Comparison of ENCODE assay signal across 28 cellular contexts in genomic region chr14:101125719-101126375, GRCh38.
DNase-seq lines count a peak whose midpoint lies in the region; ATAC-seq and TF ChIP-seq lines count a peak whose summit lies in the region.
"Had no signal": no experiment of that assay in that cellular context is flagged by ENCODE, and none has a peak within 500 bp of the region (broad histone marks: within the 10 kb centered on the region; RNA-seq: fewer than 3 reads in every experiment).

No MANE protein-coding gene starts in this region.

- H2AK5ac ChIP-seq in mesendoderm (ENCODE audit: low read length): no peak overlapping the region

- no peak for ATAC-seq in activated CD8-positive, alpha-beta T cell treated with anti-CD3 and anti-CD28 coated beads, Interleukin-2, amount 10 ng/mL, durations not matched to agents 7 days and 5 days
- no peak for ATAC-seq in activated CD8-positive, alpha-beta T cell treated with anti-CD3 and anti-CD28 coated beads for 36 hours
- ATAC-seq: gastrocnemius medialis, right cardiac atrium had no signal

- no peak overlapping the region for H3K56ac ChIP-seq in mesendoderm (ENCODE audit: low read length)

- no peak overlapping the region for H3K4me2 ChIP-seq in mesendoderm (ENCODE audit: low read length)
- H3K4me2 ChIP-seq: hepatocyte had no signal

- no CpG with 5 or more reads among the region's 25 CpGs for WGBS in mesendoderm (ENCODE audit: extremely low coverage, insufficient coverage, low lambda C conversion rate)
- WGBS in stomach, 5 donors: 80 to 93% (median 89%) methylated on average over 15 to 25 of the region's 25 CpGs

- H3K27ac ChIP-seq in mesendoderm (ENCODE audit: low read depth, low read length) (no peak overlapping the region), stomach (no peak overlapping the region)
- H3K27ac ChIP-seq: 22Rv1, brain microvascular endothelial cell, C4-2B, gastrocnemius medialis, hepatocyte, parathyroid adenoma, upper lobe of left lung had no signal

- H3K27me3 ChIP-seq in mesendoderm (ENCODE audit: insufficient read depth, low read length, poor library complexity): no peaks in the 10 kb centered on the region
- peaks cover 0 to 35% (median 7%) of the 10 kb centered on the region in 3 donors for H3K27me3 ChIP-seq in stomach
- H3K27me3 ChIP-seq: brain microvascular endothelial cell, hepatocyte, upper lobe of left lung had no signal

- CTCF ChIA-PET in activated CD8-positive, alpha-beta T cell treated with anti-CD3 and anti-CD28 coated beads, Interleukin-2, amount 10 ng/mL, durations not matched to agents 7 days and 5 days (lab: Charles Lee): no interaction called here
- CTCF ChIA-PET in activated CD8-positive, alpha-beta T cell treated with anti-CD3 and anti-CD28 coated beads for 36 hours (lab: Charles Lee): no interaction called here

- H3K27ac Mint-ChIP-seq in activated CD8-positive, alpha-beta T cell treated with anti-CD3 and anti-CD28 coated beads, Interleukin-2, amount 10 ng/mL, durations not matched to agents 7 days and 5 days: no peak overlapping the region
- no peak overlapping the region for H3K27ac Mint-ChIP-seq in activated CD8-positive, alpha-beta T cell treated with anti-CD3 and anti-CD28 coated beads for 36 hours
- no peak overlapping the region for H3K27ac Mint-ChIP-seq in activated T-helper 2 cell treated with anti-CD3 and anti-CD28 coated beads, Interferon-gamma antibody, Interleukin-2, Interleukin-4, amounts not matched to agents 10 μg/mL and 5 μg/mL and 100 μg/mL, durations not matched to agents 14 hours and 24 hours and 36 hours
- H3K27ac Mint-ChIP-seq: activated naive CD4-positive, alpha-beta T cell treated with anti-CD3 and anti-CD28 coated beads, Interleukin-2, amount 50 U/mL, for 24 hours had no signal

- intact Hi-C loops in activated CD8-positive, alpha-beta T cell treated with anti-CD3 and anti-CD28 coated beads for 36 hours (cut with micrococcal nuclease): no loop called here
- intact Hi-C loops in activated T-helper 2 cell treated with anti-CD3 and anti-CD28 coated beads, Interferon-gamma antibody, Interleukin-2, Interleukin-4, amounts not matched to agents 10 μg/mL and 5 μg/mL and 100 μg/mL, durations not matched to agents 14 hours and 24 hours and 36 hours (cut with micrococcal nuclease): no loop called here
- intact Hi-C loops in stomach (cut with DNase I; ENCODE audit: low total_unique reads): no loop called here

- POLR2A ChIA-PET in activated CD8-positive, alpha-beta T cell treated with anti-CD3 and anti-CD28 coated beads, Interleukin-2, amount 10 ng/mL, durations not matched to agents 7 days and 5 days (lab: Charles Lee): no interaction called here
- POLR2A ChIA-PET in activated CD8-positive, alpha-beta T cell treated with anti-CD3 and anti-CD28 coated beads for 36 hours (lab: Charles Lee): no interaction called here

- no peaks in the 10 kb centered on the region for H3K36me3 Mint-ChIP-seq in activated CD8-positive, alpha-beta T cell treated with anti-CD3 and anti-CD28 coated beads, Interleukin-2, amount 10 ng/mL, durations not matched to agents 7 days and 5 days (ENCODE audit: low read depth)
- no peaks in the 10 kb centered on the region for H3K36me3 Mint-ChIP-seq in activated CD8-positive, alpha-beta T cell treated with anti-CD3 and anti-CD28 coated beads for 36 hours (ENCODE audit: low read depth)
- H3K36me3 Mint-ChIP-seq in activated T-helper 2 cell treated with anti-CD3 and anti-CD28 coated beads, Interferon-gamma antibody, Interleukin-2, Interleukin-4, amounts not matched to agents 10 μg/mL and 5 μg/mL and 100 μg/mL, durations not matched to agents 14 hours and 24 hours and 36 hours (ENCODE audit: low read depth): no peaks in the 10 kb centered on the region
- H3K36me3 Mint-ChIP-seq: activated naive CD4-positive, alpha-beta T cell treated with anti-CD3 and anti-CD28 coated beads, Interleukin-2, amount 50 U/mL, for 24 hours had no signal

- H3K9ac ChIP-seq in mesendoderm (ENCODE audit: low read length): no peak overlapping the region
- H3K9ac ChIP-seq: parathyroid adenoma had no signal

- no peak for TF ChIP-seq POLR2A in stomach (IDR thresholded peaks at IDR 0.05)

- H3K4me3 ChIP-seq in mesendoderm (ENCODE audit: low read length): no peak overlapping the region
- H3K4me3 ChIP-seq in stomach: no peak overlapping the region
- H3K4me3 ChIP-seq: gastrocnemius medialis, hepatocyte, upper lobe of left lung had no signal

- H4K8ac ChIP-seq in mesendoderm (ENCODE audit: low read depth, low read length): no peak overlapping the region

- H3K4me1 Mint-ChIP-seq in activated CD8-positive, alpha-beta T cell treated with anti-CD3 and anti-CD28 coated beads, Interleukin-2, amount 10 ng/mL, durations not matched to agents 7 days and 5 days (ENCODE audit: low read depth): peaks cover 6% of the 10 kb centered on the region
- H3K4me1 Mint-ChIP-seq in activated CD8-positive, alpha-beta T cell treated with anti-CD3 and anti-CD28 coated beads for 36 hours (ENCODE audit: low read depth): peaks cover 7% of the 10 kb centered on the region
- peaks cover 1% of the 10 kb centered on the region for H3K4me1 Mint-ChIP-seq in activated T-helper 2 cell treated with anti-CD3 and anti-CD28 coated beads, Interferon-gamma antibody, Interleukin-2, Interleukin-4, amounts not matched to agents 10 μg/mL and 5 μg/mL and 100 μg/mL, durations not matched to agents 14 hours and 24 hours and 36 hours (ENCODE audit: low read depth)

- H3K9me3 Mint-ChIP-seq in activated CD8-positive, alpha-beta T cell treated with anti-CD3 and anti-CD28 coated beads, Interleukin-2, amount 10 ng/mL, durations not matched to agents 7 days and 5 days (ENCODE audit: insufficient read depth): no peaks in the 10 kb centered on the region
- no peaks in the 10 kb centered on the region for H3K9me3 Mint-ChIP-seq in activated CD8-positive, alpha-beta T cell treated with anti-CD3 and anti-CD28 coated beads for 36 hours
- no peaks in the 10 kb centered on the region for H3K9me3 Mint-ChIP-seq in activated T-helper 2 cell treated with anti-CD3 and anti-CD28 coated beads, Interferon-gamma antibody, Interleukin-2, Interleukin-4, amounts not matched to agents 10 μg/mL and 5 μg/mL and 100 μg/mL, durations not matched to agents 14 hours and 24 hours and 36 hours
- H3K9me3 Mint-ChIP-seq: activated naive CD4-positive, alpha-beta T cell treated with anti-CD3 and anti-CD28 coated beads, Interleukin-2, amount 50 U/mL, for 24 hours had no signal

- H2BK15ac ChIP-seq in mesendoderm (replicated peaks; ENCODE audit: low read depth): no peak overlapping the region

- TF ChIP-seq CTCF in activated CD8-positive, alpha-beta T cell treated with anti-CD3 and anti-CD28 coated beads for 36 hours (IDR thresholded peaks at IDR 0.05): no peak
- no peak for TF ChIP-seq CTCF in stomach (IDR thresholded peaks at IDR 0.05)

- H3K4me3 Mint-ChIP-seq in activated CD8-positive, alpha-beta T cell treated with anti-CD3 and anti-CD28 coated beads, Interleukin-2, amount 10 ng/mL, durations not matched to agents 7 days and 5 days: no peak overlapping the region
- H3K4me3 Mint-ChIP-seq in activated CD8-positive, alpha-beta T cell treated with anti-CD3 and anti-CD28 coated beads for 36 hours: no peak overlapping the region
- no peak overlapping the region for H3K4me3 Mint-ChIP-seq in activated T-helper 2 cell treated with anti-CD3 and anti-CD28 coated beads, Interferon-gamma antibody, Interleukin-2, Interleukin-4, amounts not matched to agents 10 μg/mL and 5 μg/mL and 100 μg/mL, durations not matched to agents 14 hours and 24 hours and 36 hours (ENCODE audit: low read depth)
- H3K4me3 Mint-ChIP-seq: activated naive CD4-positive, alpha-beta T cell treated with anti-CD3 and anti-CD28 coated beads, Interleukin-2, amount 50 U/mL, for 24 hours had no signal

- H3K23ac ChIP-seq in mesendoderm (ENCODE audit: low read length): peak overlapping the region; percentile 3

- no peak overlapping the region for H4K5ac ChIP-seq in mesendoderm (ENCODE audit: low read length)

- H3K79me2 ChIP-seq in mesendoderm (ENCODE audit: control insufficient read depth, insufficient read depth, low read length): no peaks in the 10 kb centered on the region
- H3K79me2 ChIP-seq: hepatocyte, parathyroid adenoma had no signal

- peaks cover 8% of the 10 kb centered on the region for H3K27me3 Mint-ChIP-seq in activated CD8-positive, alpha-beta T cell treated with anti-CD3 and anti-CD28 coated beads, Interleukin-2, amount 10 ng/mL, durations not matched to agents 7 days and 5 days (ENCODE audit: low read depth)
- peaks cover 16% of the 10 kb centered on the region for H3K27me3 Mint-ChIP-seq in activated CD8-positive, alpha-beta T cell treated with anti-CD3 and anti-CD28 coated beads for 36 hours
- no peaks in the 10 kb centered on the region for H3K27me3 Mint-ChIP-seq in activated T-helper 2 cell treated with anti-CD3 and anti-CD28 coated beads, Interferon-gamma antibody, Interleukin-2, Interleukin-4, amounts not matched to agents 10 μg/mL and 5 μg/mL and 100 μg/mL, durations not matched to agents 14 hours and 24 hours and 36 hours (ENCODE audit: low read depth)

- H3K9me3 ChIP-seq in stomach: no peaks in the 10 kb centered on the region
- H3K9me3 ChIP-seq: gastrocnemius medialis, upper lobe of left lung had no signal

- H3K4ac ChIP-seq in mesendoderm (ENCODE audit: low read depth, low read length): no peak overlapping the region

- H3K4me1 ChIP-seq in mesendoderm (ENCODE audit: control insufficient read depth, low read depth, low read length): no peaks in the 10 kb centered on the region
- no peaks in the 10 kb centered on the region for H3K4me1 ChIP-seq in stomach
- H3K4me1 ChIP-seq: gastrocnemius medialis, parathyroid adenoma, upper lobe of left lung had no signal

- peak; percentile 8 for DNase-seq in activated CD8-positive, alpha-beta T cell treated with anti-CD3 and anti-CD28 coated beads, Interleukin-2, amount 10 ng/mL, durations not matched to agents 7 days and 5 days
- no peak for DNase-seq in activated CD8-positive, alpha-beta T cell treated with anti-CD3 and anti-CD28 coated beads for 36 hours
- peak; percentile 5 for DNase-seq in activated T-helper 2 cell treated with anti-CD3 and anti-CD28 coated beads, Interferon-gamma antibody, Interleukin-2, Interleukin-4, amounts not matched to agents 10 μg/mL and 5 μg/mL and 100 μg/mL, durations not matched to agents 14 hours and 24 hours and 36 hours (ENCODE audit: low spot score)
- no peak for DNase-seq in mesendoderm
- peak; percentile 15 for DNase-seq in stomach
- DNase-seq in NCI-H69 (lab: John Stamatoyannopoulos, UW): no peak
- no peak for DNase-seq in activated naive CD4-positive, alpha-beta T cell treated with anti-CD3 and anti-CD28 coated beads, Interleukin-2, amount 50 U/mL, for 16 hours
- no peak for DNase-seq in NOMO-1 treated with DMSO at 0.1 percent for 48 hours (lab: John Stamatoyannopoulos, UW; ENCODE audit: unreplicated experiment)
- DNase-seq: amygdala; brain microvascular endothelial cell; DMS79; gastrocnemius medialis; GF-D8; Karpas-422; mesenchymal stem cell; NCI-H1930; NCI-H524; NK-92 treated with Interleukin-12 subunit alpha and Interleukin-12 subunit beta, amount 100 ng/mL, for 24 hours; right cardiac atrium; SHP77; stimulated activated CD4-positive, alpha-beta T cell treated with anti-CD3 and anti-CD28 coated beads, Interleukin-4, amount 100 ng/mL, for 24 hours; T-helper 9 cell; upper lobe of left lung had no signal

- H3K36me3 ChIP-seq in mesendoderm (ENCODE audit: control insufficient read depth, insufficient read depth, low read length) (no peaks in the 10 kb centered on the region), stomach (no peaks in the 10 kb centered on the region)
- H3K36me3 ChIP-seq: brain microvascular endothelial cell, gastrocnemius medialis, upper lobe of left lung had no signal

- no peak overlapping the region for H3K18ac ChIP-seq in mesendoderm (ENCODE audit: low read length)

- H2BK120ac ChIP-seq in mesendoderm (ENCODE audit: low read depth, low read length): no peak overlapping the region

- no peak for TF ChIP-seq EP300 in stomach (IDR thresholded peaks at IDR 0.05)

- H3K79me1 ChIP-seq in mesendoderm (ENCODE audit: low read length): no peaks in the 10 kb centered on the region

- H2BK5ac ChIP-seq in mesendoderm (ENCODE audit: low read length): no peak overlapping the region

Comparison
In these comparisons a context has a peak if more than half of its experiments do, and no peak if none do; other contexts are left out.
1. DNase-seq: peak in activated CD8-positive, alpha-beta T cell treated with anti-CD3 and anti-CD28 coated beads, Interleukin-2, amount 10 ng/mL, durations not matched to agents 7 days and 5 days (single experiment), activated T-helper 2 cell treated with anti-CD3 and anti-CD28 coated beads, Interferon-gamma antibody, Interleukin-2, Interleukin-4, amounts not matched to agents 10 μg/mL and 5 μg/mL and 100 μg/mL, durations not matched to agents 14 hours and 24 hours and 36 hours (single experiment) and stomach (single experiment); none in activated CD8-positive, alpha-beta T cell treated with anti-CD3 and anti-CD28 coated beads for 36 hours (single experiment), mesendoderm (single experiment), NCI-H69 (single experiment), activated naive CD4-positive, alpha-beta T cell treated with anti-CD3 and anti-CD28 coated beads, Interleukin-2, amount 50 U/mL, for 16 hours (single experiment) and NOMO-1 treated with DMSO at 0.1 percent for 48 hours (single experiment).